ENCODE assay signal across 1 cellular context in the genomic region with DNA sequence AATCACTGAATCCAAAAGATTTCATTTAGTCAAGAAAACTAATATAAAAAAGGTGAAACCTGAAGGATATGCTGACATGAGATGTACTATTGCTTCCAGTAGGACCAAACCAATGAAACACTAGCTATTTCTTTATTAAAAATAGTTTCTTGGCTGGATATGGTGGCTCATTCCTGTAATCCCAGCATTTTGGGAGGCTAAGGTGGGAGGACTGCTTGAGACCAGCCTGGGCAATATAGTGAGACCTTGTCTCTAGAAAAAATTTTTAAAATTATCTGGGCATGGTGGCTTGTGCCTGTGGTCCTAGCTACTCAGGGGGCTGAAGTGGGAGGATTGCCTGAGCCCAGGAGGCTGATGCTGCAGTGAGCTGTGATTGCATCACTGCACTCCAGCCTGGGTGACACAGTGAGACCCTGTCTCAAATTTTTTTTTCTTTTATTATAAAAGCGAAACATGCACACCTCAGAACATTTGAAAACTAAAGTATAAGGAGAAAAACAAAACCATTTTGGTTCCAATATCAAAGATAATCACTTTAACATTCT.
TF ChIP-seq lines count a peak whose summit lies in the region.

No MANE protein-coding gene starts in this region.

TF ChIP-seq in HepG2, 621 proteins besides CTCF, POLR2A, EP300 and RAD21 (continued from another document):
- TF ChIP-seq, protein P1, sequence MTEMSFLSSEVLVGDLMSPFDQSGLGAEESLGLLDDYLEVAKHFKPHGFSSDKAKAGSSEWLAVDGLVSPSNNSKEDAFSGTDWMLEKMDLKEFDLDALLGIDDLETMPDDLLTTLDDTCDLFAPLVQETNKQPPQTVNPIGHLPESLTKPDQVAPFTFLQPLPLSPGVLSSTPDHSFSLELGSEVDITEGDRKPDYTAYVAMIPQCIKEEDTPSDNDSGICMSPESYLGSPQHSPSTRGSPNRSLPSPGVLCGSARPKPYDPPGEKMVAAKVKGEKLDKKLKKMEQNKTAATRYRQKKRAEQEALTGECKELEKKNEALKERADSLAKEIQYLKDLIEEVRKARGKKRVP (CRISPR knock-in tag; IDR thresholded peaks at IDR 0.05): peak in 1 of 2 experiments; percentile 40; a peak in 1 of 4 replicates
- TF ChIP-seq ZZZ3 (CRISPR knock-in tag; IDR thresholded peaks at IDR 0.05; ENCODE audit: borderline replicate concordance): no peak
